Comparison of ENCODE assay signal across 1 cellular context in the genomic region with DNA sequence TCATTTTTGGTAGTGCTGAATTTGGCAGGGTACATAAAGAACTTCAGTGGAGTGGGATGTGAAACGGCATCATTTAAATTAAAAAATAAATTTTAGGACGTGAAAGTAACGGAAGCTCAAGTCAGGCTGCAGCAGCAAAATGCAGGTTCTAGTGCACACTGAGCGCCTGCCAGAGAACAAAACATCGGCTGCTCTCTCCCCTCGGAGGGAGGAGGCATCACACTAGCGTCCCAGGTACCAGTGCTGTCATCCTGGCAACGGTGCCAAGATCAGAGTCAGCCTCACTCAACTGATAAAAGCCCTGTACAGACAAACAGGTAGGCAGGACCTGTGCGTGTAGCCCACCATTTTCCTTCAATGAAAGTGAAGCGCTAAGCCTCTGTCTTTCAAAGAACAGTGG.
TF ChIP-seq lines count a peak whose summit lies in the region.

No MANE protein-coding gene starts in this region.

TF ChIP-seq in WTC11, 78 proteins besides CTCF, POLR2A, EP300 and RAD21 (continued from another document):
- TF ChIP-seq JAZF1 (CRISPR knock-in tag; IDR thresholded peaks at IDR 0.05) (no peak), TCF7 (CRISPR knock-in tag; IDR thresholded peaks at IDR 0.05; ENCODE audit: low read depth) (no peak), KAT7 (CRISPR knock-in tag; IDR thresholded peaks at IDR 0.05; ENCODE audit: borderline replicate concordance) (no peak), SMAD4 (CRISPR knock-in tag; IDR thresholded peaks at IDR 0.05) (no peak)
- TF ChIP-seq, protein P1, sequence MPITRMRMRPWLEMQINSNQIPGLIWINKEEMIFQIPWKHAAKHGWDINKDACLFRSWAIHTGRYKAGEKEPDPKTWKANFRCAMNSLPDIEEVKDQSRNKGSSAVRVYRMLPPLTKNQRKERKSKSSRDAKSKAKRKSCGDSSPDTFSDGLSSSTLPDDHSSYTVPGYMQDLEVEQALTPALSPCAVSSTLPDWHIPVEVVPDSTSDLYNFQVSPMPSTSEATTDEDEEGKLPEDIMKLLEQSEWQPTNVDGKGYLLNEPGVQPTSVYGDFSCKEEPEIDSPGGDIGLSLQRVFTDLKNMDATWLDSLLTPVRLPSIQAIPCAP (CRISPR knock-in tag; IDR thresholded peaks at IDR 0.05) = no peak
- TF ChIP-seq, protein P2, sequence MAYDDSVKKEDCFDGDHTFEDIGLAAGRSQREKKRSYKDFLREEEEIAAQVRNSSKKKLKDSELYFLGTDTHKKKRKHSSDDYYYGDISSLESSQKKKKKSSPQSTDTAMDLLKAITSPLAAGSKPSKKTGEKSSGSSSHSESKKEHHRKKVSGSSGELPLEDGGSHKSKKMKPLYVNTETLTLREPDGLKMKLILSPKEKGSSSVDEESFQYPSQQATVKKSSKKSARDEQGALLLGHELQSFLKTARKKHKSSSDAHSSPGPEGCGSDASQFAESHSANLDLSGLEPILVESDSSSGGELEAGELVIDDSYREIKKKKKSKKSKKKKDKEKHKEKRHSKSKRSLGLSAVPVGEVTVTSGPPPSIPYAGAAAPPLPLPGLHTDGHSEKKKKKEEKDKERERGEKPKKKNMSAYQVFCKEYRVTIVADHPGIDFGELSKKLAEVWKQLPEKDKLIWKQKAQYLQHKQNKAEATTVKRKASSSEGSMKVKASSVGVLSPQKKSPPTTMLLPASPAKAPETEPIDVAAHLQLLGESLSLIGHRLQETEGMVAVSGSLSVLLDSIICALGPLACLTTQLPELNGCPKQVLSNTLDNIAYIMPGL (CRISPR knock-in tag; IDR thresholded peaks at IDR 0.05) = no peak
- TF ChIP-seq, protein P3, sequence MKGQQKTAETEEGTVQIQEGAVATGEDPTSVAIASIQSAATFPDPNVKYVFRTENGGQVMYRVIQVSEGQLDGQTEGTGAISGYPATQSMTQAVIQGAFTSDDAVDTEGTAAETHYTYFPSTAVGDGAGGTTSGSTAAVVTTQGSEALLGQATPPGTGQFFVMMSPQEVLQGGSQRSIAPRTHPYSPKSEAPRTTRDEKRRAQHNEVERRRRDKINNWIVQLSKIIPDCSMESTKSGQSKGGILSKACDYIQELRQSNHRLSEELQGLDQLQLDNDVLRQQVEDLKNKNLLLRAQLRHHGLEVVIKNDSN (CRISPR knock-in tag; IDR thresholded peaks at IDR 0.05) = no peak
- TF ChIP-seq, protein P4, sequence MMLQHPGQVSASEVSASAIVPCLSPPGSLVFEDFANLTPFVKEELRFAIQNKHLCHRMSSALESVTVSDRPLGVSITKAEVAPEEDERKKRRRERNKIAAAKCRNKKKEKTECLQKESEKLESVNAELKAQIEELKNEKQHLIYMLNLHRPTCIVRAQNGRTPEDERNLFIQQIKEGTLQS (CRISPR knock-in tag; conservative IDR thresholded peaks at IDR 0.05) = no peak
- TF ChIP-seq, protein P5, sequence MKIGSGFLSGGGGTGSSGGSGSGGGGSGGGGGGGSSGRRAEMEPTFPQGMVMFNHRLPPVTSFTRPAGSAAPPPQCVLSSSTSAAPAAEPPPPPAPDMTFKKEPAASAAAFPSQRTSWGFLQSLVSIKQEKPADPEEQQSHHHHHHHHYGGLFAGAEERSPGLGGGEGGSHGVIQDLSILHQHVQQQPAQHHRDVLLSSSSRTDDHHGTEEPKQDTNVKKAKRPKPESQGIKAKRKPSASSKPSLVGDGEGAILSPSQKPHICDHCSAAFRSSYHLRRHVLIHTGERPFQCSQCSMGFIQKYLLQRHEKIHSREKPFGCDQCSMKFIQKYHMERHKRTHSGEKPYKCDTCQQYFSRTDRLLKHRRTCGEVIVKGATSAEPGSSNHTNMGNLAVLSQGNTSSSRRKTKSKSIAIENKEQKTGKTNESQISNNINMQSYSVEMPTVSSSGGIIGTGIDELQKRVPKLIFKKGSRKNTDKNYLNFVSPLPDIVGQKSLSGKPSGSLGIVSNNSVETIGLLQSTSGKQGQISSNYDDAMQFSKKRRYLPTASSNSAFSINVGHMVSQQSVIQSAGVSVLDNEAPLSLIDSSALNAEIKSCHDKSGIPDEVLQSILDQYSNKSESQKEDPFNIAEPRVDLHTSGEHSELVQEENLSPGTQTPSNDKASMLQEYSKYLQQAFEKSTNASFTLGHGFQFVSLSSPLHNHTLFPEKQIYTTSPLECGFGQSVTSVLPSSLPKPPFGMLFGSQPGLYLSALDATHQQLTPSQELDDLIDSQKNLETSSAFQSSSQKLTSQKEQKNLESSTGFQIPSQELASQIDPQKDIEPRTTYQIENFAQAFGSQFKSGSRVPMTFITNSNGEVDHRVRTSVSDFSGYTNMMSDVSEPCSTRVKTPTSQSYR (CRISPR knock-in tag; IDR thresholded peaks at IDR 0.05) = no peak
TF ChIP-seq in WTC11: peak in this region for 0.
